In genomic region chr19:14416743-14417214, GRCh38 we compare ENCODE assay signal across 9 cellular contexts. TPM values are rescaled to one million over a fixed set of nuclear protein-coding genes. Genes with fewer than 3 reads are reported as not detected.
DNase-seq lines count a peak whose midpoint lies in the region; ATAC-seq and TF ChIP-seq lines count a peak whose summit lies in the region.
"Had no signal": no experiment of that assay in that cellular context is flagged by ENCODE, and none has a peak within 500 bp of the region (broad histone marks: within the 10 kb centered on the region; RNA-seq: fewer than 3 reads in every experiment).

No MANE protein-coding gene starts in this region.

- H3K9me3 Mint-ChIP-seq in activated CD4-positive, alpha-beta T cell treated with anti-CD3 and anti-CD28 coated beads, Interleukin-2, amount 10 ng/mL, durations not matched to agents 24 days and 14 days, result no peaks in the 10 kb centered on the region
- H3K9me3 Mint-ChIP-seq in chondrocyte (ENCODE audit: low read depth), result no peaks in the 10 kb centered on the region

- peaks cover 41% of the 10 kb centered on the region for H3K4me1 Mint-ChIP-seq in activated CD4-positive, alpha-beta T cell treated with anti-CD3 and anti-CD28 coated beads, Interleukin-2, amount 10 ng/mL, durations not matched to agents 24 days and 14 days
- H3K4me1 Mint-ChIP-seq in chondrocyte (ENCODE audit: low read depth), result peaks cover 55% of the 10 kb centered on the region

- peaks cover 14% of the 10 kb centered on the region for H3K36me3 ChIP-seq in rectal smooth muscle tissue (ENCODE audit: control insufficient read depth, insufficient read depth, low read length)

- peaks cover 5% of the 10 kb centered on the region for H3K4me1 ChIP-seq in rectal smooth muscle tissue (ENCODE audit: control insufficient read depth, insufficient read depth, low read length)

- intact Hi-C loops in activated CD4-positive, alpha-beta T cell treated with anti-CD3 and anti-CD28 coated beads, Interleukin-2, amount 10 ng/mL, durations not matched to agents 24 days and 14 days (cut with micrococcal nuclease), result loop anchor here (10.0 kb wide), 1 partner anchor 1482 kb away; the partner anchor contains the start of genes CALR and FARSA

- H3K4me3 Mint-ChIP-seq in activated CD4-positive, alpha-beta T cell treated with anti-CD3 and anti-CD28 coated beads, Interleukin-2, amount 10 ng/mL, durations not matched to agents 24 days and 14 days, result peak overlapping the region; percentile 97
- peak overlapping the region; percentile 66 for H3K4me3 Mint-ChIP-seq in chondrocyte (ENCODE audit: unreplicated experiment)

- no peak for ATAC-seq in HG03432 (IDR thresholded peaks at IDR 0.05; ENCODE audit: unreplicated experiment)

- no peaks in the 10 kb centered on the region for H3K27me3 ChIP-seq in rectal smooth muscle tissue (ENCODE audit: control insufficient read depth, insufficient read depth, low read length)

- TF ChIP-seq CTCF in chondrocyte (IDR thresholded peaks at IDR 0.05), result no peak
- TF ChIP-seq CTCF in GM10248 (IDR thresholded peaks at IDR 0.05; ENCODE audit: control extremely low read depth, extremely low read depth, low read depth, missing control alignments), result no peak

- peaks cover 47% of the 10 kb centered on the region for H3K36me3 Mint-ChIP-seq in activated CD4-positive, alpha-beta T cell treated with anti-CD3 and anti-CD28 coated beads, Interleukin-2, amount 10 ng/mL, durations not matched to agents 24 days and 14 days (ENCODE audit: low read depth)
- peaks cover 13% of the 10 kb centered on the region for H3K36me3 Mint-ChIP-seq in chondrocyte (ENCODE audit: low read depth)

- H3K27me3 Mint-ChIP-seq in activated CD4-positive, alpha-beta T cell treated with anti-CD3 and anti-CD28 coated beads, Interleukin-2, amount 10 ng/mL, durations not matched to agents 24 days and 14 days, result peaks cover 3% of the 10 kb centered on the region
- H3K27me3 Mint-ChIP-seq in chondrocyte (ENCODE audit: low read depth), result no peaks in the 10 kb centered on the region

- no peak for DNase-seq in activated CD4-positive, alpha-beta T cell treated with anti-CD3 and anti-CD28 coated beads, Interleukin-2, amount 10 ng/mL, durations not matched to agents 24 days and 14 days
- DNase-seq in activated CD4-positive, alpha-beta T cell treated with anti-CD3 and anti-CD28 coated beads, Interleukin-2, amount 50 U/mL, for 48 hours, result no peak
- DNase-seq in NCI-H82 (lab: John Stamatoyannopoulos, UW), result peak; percentile 98
- DNase-seq in chondrocyte (ENCODE audit: low spot score), result no peak
- no peak for DNase-seq in HEK293T (ENCODE audit: extremely low spot score)
- DNase-seq in GM10248 (ENCODE audit: extremely low spot score), result no peak
- DNase-seq: C1 segment of cervical spinal cord had no signal

- H3K27ac Mint-ChIP-seq in activated CD4-positive, alpha-beta T cell treated with anti-CD3 and anti-CD28 coated beads, Interleukin-2, amount 10 ng/mL, durations not matched to agents 24 days and 14 days, result peak overlapping the region; percentile 65
- H3K27ac Mint-ChIP-seq in chondrocyte (ENCODE audit: unreplicated experiment), result peak overlapping the region; percentile 66

- POLR2A ChIA-PET in HEK293T (lab: Yijun Ruan, JAX), result no interaction called here
- POLR2A ChIA-PET in GM10248 (lab: Yijun Ruan, JAX), result interaction anchor here (0.5 to 1.1 kb wide), 4 partner anchors 12 to 690 kb away, joined by 4 to 15 read pairs (median 4); no protein-coding TSS in a partner anchor

- H3K4me3 ChIP-seq in rectal smooth muscle tissue (ENCODE audit: low read length), result peak overlapping the region; percentile 41

- CTCF ChIA-PET in HEK293T (lab: Yijun Ruan, JAX), result no interaction called here
- CTCF ChIA-PET in GM10248 (lab: Yijun Ruan, JAX), result interaction anchor here (0.9 to 1.9 kb wide), 3 partner anchors 11 to 280 kb away, joined by 4 to 11 read pairs (median 4); partner anchors contain the start of gene ASF1B

- no peak overlapping the region for H3K27ac ChIP-seq in rectal smooth muscle tissue (ENCODE audit: low read depth, low read length)

- H3K9ac ChIP-seq in rectal smooth muscle tissue (ENCODE audit: low read length), result no peak overlapping the region

TF ChIP-seq in HEK293T, 16 proteins besides CTCF, POLR2A, EP300 and RAD21:
- TF ChIP-seq LEF1 (IDR thresholded peaks at IDR 0.05; ENCODE audit: borderline replicate concordance), result no peak
- no peak for TF ChIP-seq SUZ12 (IDR thresholded peaks at IDR 0.05)
- no peak for TF ChIP-seq BHLHE40 (IDR thresholded peaks at IDR 0.05; ENCODE audit: borderline replicate concordance)
- TF ChIP-seq CTBP1 (IDR thresholded peaks at IDR 0.05; ENCODE audit: borderline replicate concordance), result no peak
- TF ChIP-seq TARDBP (IDR thresholded peaks at IDR 0.05), result no peak

RNA-seq across cellular contexts. Expression of gene DDX39A, which starts 2.4 kb away (rescaled TPM):
- total RNA-seq in activated CD4-positive, alpha-beta T cell treated with anti-CD3 and anti-CD28 coated beads, Interleukin-2, amount 10 ng/mL, durations not matched to agents 24 days and 14 days, result 274 and 280 TPM in 2 replicates
- total RNA-seq in chondrocyte, result 51.4 to 58.5 TPM (median 51.8 TPM) in 3 replicates

RNA-seq across cellular contexts. Expression of gene PKN1, which starts 16.3 kb away (rescaled TPM):
- total RNA-seq in activated CD4-positive, alpha-beta T cell treated with anti-CD3 and anti-CD28 coated beads, Interleukin-2, amount 10 ng/mL, durations not matched to agents 24 days and 14 days, result 172 and 180 TPM in 2 replicates
- total RNA-seq in chondrocyte, result 112 to 204 TPM (median 195 TPM) in 3 replicates

RNA-seq across cellular contexts. Expression of gene ADGRE5, which starts 35.5 kb away (rescaled TPM):
- total RNA-seq in activated CD4-positive, alpha-beta T cell treated with anti-CD3 and anti-CD28 coated beads, Interleukin-2, amount 10 ng/mL, durations not matched to agents 24 days and 14 days, result 206 and 209 TPM in 2 replicates
- total RNA-seq in chondrocyte, result 1.8 to 12.7 TPM (median 10.7 TPM) in 3 replicates

RNA-seq across cellular contexts. Expression of gene PTGER1, which starts 58.4 kb away (rescaled TPM):
- total RNA-seq in activated CD4-positive, alpha-beta T cell treated with anti-CD3 and anti-CD28 coated beads, Interleukin-2, amount 10 ng/mL, durations not matched to agents 24 days and 14 days, result 0.78 and 1.1 TPM in 2 replicates
- 0.29 to 1.6 TPM (median 1.4 TPM) in 3 replicates for total RNA-seq in chondrocyte

Comparison
In these comparisons a context has a peak if more than half of its experiments do, and no peak if none do; other contexts are left out.
1. RNA of gene ADGRE5, which starts 35.5 kb away (total RNA-seq): 206 to 209 TPM in activated CD4-positive, alpha-beta T cell treated with anti-CD3 and anti-CD28 coated beads, Interleukin-2, amount 10 ng/mL, durations not matched to agents 24 days and 14 days; 1.8 to 12.7 TPM in chondrocyte; every median in the first group is over 10 times any median in the second.